In the genomic region with DNA sequence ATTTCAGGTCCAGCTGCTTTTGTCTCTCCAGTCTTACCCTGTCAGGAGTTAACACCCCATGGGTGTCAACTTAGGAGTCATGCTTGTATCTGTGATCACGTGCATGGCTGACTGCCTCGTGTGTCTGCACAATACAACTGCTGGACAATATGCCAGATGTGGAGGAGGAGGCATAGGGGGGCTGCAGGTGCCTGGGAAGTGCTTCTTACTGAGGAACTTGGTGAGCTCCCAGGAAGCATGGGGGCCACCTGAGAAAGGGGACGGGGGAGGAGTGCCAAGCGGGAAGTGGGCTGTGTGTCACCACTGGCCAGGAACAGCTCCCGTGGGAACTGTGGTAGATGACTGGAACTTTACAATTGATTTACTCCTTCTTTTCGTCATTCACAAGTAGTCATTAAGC, we compare ENCODE assay signal across 1 cellular context.
TF ChIP-seq lines count a peak whose summit lies in the region.

No MANE protein-coding gene starts in this region.

TF ChIP-seq in K562, 482 proteins besides CTCF, POLR2A, EP300 and RAD21:
- TF ChIP-seq L3MBTL2 (IDR thresholded peaks at IDR 0.05) (peak; percentile 54), BHLHE40 (IDR thresholded peaks at IDR 0.05; ENCODE audit: low read length) (peak; percentile 75), DACH1 (IDR thresholded peaks at IDR 0.05; ENCODE audit: partially characterized antibody) (no peak)
